Comparison of ENCODE assay signal across 1 cellular context in the genomic region with DNA sequence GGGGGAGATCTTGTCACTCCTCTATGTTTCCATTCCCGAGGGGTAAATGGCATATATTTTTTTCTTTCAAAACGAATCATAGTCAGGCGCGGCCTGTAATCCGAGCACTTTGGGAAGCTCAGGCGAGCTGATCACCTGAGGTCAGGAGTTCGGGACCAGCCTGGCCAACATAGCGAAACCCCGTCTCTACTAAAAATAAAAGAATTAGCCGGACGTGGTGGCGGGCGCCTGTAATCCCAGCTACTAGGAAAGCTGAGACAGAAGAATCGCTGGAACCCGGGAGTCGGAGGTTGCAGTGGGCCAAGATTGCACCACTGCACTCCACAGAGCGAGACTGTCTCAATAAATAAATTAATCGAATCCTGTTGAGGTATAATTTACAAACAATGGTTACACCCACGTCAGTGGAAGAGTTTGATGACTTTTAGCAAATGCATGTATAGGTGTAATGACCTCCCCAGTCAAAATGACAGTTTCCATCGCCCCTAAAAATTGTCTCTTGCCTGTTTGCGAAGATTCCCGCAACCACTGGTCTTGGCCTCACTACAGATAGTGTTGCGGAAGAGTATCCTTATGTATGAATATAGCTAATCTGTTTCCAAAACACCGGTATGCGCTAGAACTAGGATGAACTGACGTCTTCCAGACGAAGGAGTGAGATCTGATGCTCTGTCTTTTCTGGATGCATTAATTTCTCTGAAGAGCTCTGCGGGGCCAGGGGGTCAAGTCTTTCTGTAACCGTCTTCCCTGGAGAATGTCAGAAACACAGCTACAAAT.
A peak's percentile ranks its signal among the peaks of the same experiment; 100 is the strongest.
TF ChIP-seq lines count a peak whose summit lies in the region.

No MANE protein-coding gene starts in this region.

TF ChIP-seq in H1, 55 proteins besides CTCF, POLR2A, EP300 and RAD21:
- TF ChIP-seq KDM1A (IDR thresholded peaks at IDR 0.05; ENCODE audit: borderline replicate concordance, low read length): peak; percentile 5; the same call in 1 of the 2 replicates
- TF ChIP-seq, protein P1, sequence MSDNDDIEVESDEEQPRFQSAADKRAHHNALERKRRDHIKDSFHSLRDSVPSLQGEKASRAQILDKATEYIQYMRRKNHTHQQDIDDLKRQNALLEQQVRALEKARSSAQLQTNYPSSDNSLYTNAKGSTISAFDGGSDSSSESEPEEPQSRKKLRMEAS (IDR thresholded peaks at IDR 0.05): no peak
- TF ChIP-seq HDAC6 (IDR thresholded peaks at IDR 0.05; ENCODE audit: low read depth, low read length): no peak
- TF ChIP-seq CTBP2 (IDR thresholded peaks at IDR 0.05; ENCODE audit: borderline replicate concordance, insufficient read depth, insufficient read length, low read length): no peak
